ENCODE assay signal across 24 cellular contexts in genomic region chr9:117945286-117945685, GRCh38.
"Had no signal": no experiment of that assay in that cellular context is flagged by ENCODE, and none has a peak within 500 bp of the region (broad histone marks: within the 10 kb centered on the region; RNA-seq: fewer than 3 reads in every experiment).

No MANE protein-coding gene starts in this region.

- ATAC-seq: activated CD4-positive, CD25-positive, alpha-beta regulatory T cell treated with anti-CD3 and anti-CD28 coated beads, Interleukin-2, amount 50 U/mL, for 24 hours; activated naive CD8-positive, alpha-beta T cell treated with anti-CD3 and anti-CD28 coated beads, Interleukin-2, amount 50 U/mL, for 24 hours; natural killer cell treated with Interleukin-12 subunit alpha and Interleukin-12 subunit beta and Interleukin-15 and Interleukin-18, amount 100 ng/mL, for 72 hours; right cardiac atrium; stimulated activated naive CD8-positive, alpha-beta T cell treated with anti-CD3 and anti-CD28 coated beads, Interleukin-15, amount 100 ng/mL, for 72 hours had no signal

- H3K36me3 Mint-ChIP-seq: natural killer cell treated with Interleukin-12 subunit alpha and Interleukin-12 subunit beta and Interleukin-15 and Interleukin-18, amount 100 ng/mL, for 72 hours had no signal

- H3K9me3 ChIP-seq: left ventricle myocardium inferior, tibial nerve had no signal

- H3K9me3 Mint-ChIP-seq: activated CD4-positive, alpha-beta memory T cell treated with anti-CD3 and anti-CD28 coated beads, Interleukin-2, amount 10 ng/mL, durations not matched to agents 7 days and 5 days; activated CD4-positive, alpha-beta T cell treated with anti-CD3 and anti-CD28 coated beads, Interleukin-2, amount 10 ng/mL, durations not matched to agents 24 days and 14 days; activated naive CD8-positive, alpha-beta T cell treated with anti-CD3 and anti-CD28 coated beads, Interleukin-2, amount 50 U/mL, for 24 hours; dendritic cell treated with granulocyte-macrophage colony-stimulating factor and Interleukin-4, amounts not matched to agents 40 ng/mL and 50 ng/mL, for 4 days had no signal

- H3K27me3 ChIP-seq: hepatocyte, tibial nerve had no signal

- H3K36me3 ChIP-seq: left ventricle myocardium inferior, tibial nerve had no signal

- H3K27me3 Mint-ChIP-seq: activated CD4-positive, alpha-beta memory T cell treated with anti-CD3 and anti-CD28 coated beads, Interleukin-2, amount 10 ng/mL, durations not matched to agents 7 days and 5 days; activated CD4-positive, alpha-beta T cell treated with anti-CD3 and anti-CD28 coated beads, Interleukin-2, amount 10 ng/mL, durations not matched to agents 24 days and 14 days; activated naive CD8-positive, alpha-beta T cell treated with anti-CD3 and anti-CD28 coated beads, Interleukin-2, amount 50 U/mL, for 24 hours; dendritic cell treated with granulocyte-macrophage colony-stimulating factor and Interleukin-4, amounts not matched to agents 40 ng/mL and 50 ng/mL, for 4 days; natural killer cell treated with Interleukin-12 subunit alpha and Interleukin-12 subunit beta and Interleukin-15 and Interleukin-18, amount 100 ng/mL, for 72 hours; stimulated activated naive CD8-positive, alpha-beta T cell treated with anti-CD3 and anti-CD28 coated beads, Interleukin-15, amount 100 ng/mL, for 72 hours had no signal

- H3K4me3 Mint-ChIP-seq: activated CD4-positive, alpha-beta memory T cell treated with anti-CD3 and anti-CD28 coated beads, Interleukin-2, amount 10 ng/mL, durations not matched to agents 7 days and 5 days; activated CD4-positive, alpha-beta T cell treated with anti-CD3 and anti-CD28 coated beads, Interleukin-2, amount 10 ng/mL, durations not matched to agents 24 days and 14 days; activated naive CD8-positive, alpha-beta T cell treated with anti-CD3 and anti-CD28 coated beads, Interleukin-2, amount 50 U/mL, for 24 hours; dendritic cell treated with granulocyte-macrophage colony-stimulating factor and Interleukin-4, amounts not matched to agents 40 ng/mL and 50 ng/mL, for 4 days; natural killer cell treated with Interleukin-12 subunit alpha and Interleukin-12 subunit beta and Interleukin-15 and Interleukin-18, amount 100 ng/mL, for 72 hours; stimulated activated naive CD8-positive, alpha-beta T cell treated with anti-CD3 and anti-CD28 coated beads, Interleukin-15, amount 100 ng/mL, for 72 hours had no signal

- H3K4me3 ChIP-seq: hepatocyte, left ventricle myocardium inferior, tibial nerve had no signal

- H3K27ac Mint-ChIP-seq: activated CD4-positive, alpha-beta memory T cell treated with anti-CD3 and anti-CD28 coated beads, Interleukin-2, amount 10 ng/mL, durations not matched to agents 7 days and 5 days; activated CD4-positive, alpha-beta T cell treated with anti-CD3 and anti-CD28 coated beads, Interleukin-2, amount 10 ng/mL, durations not matched to agents 24 days and 14 days; activated naive CD8-positive, alpha-beta T cell treated with anti-CD3 and anti-CD28 coated beads, Interleukin-2, amount 50 U/mL, for 24 hours; dendritic cell treated with granulocyte-macrophage colony-stimulating factor and Interleukin-4, amounts not matched to agents 40 ng/mL and 50 ng/mL, for 4 days; natural killer cell treated with Interleukin-12 subunit alpha and Interleukin-12 subunit beta and Interleukin-15 and Interleukin-18, amount 100 ng/mL, for 72 hours; stimulated activated naive CD8-positive, alpha-beta T cell treated with anti-CD3 and anti-CD28 coated beads, Interleukin-15, amount 100 ng/mL, for 72 hours had no signal

- H3K27ac ChIP-seq: hepatocyte, left ventricle myocardium inferior, parathyroid adenoma, tibial nerve had no signal

- H3K4me1 Mint-ChIP-seq: activated CD4-positive, alpha-beta memory T cell treated with anti-CD3 and anti-CD28 coated beads, Interleukin-2, amount 10 ng/mL, durations not matched to agents 7 days and 5 days; activated CD4-positive, alpha-beta T cell treated with anti-CD3 and anti-CD28 coated beads, Interleukin-2, amount 10 ng/mL, durations not matched to agents 24 days and 14 days; activated naive CD8-positive, alpha-beta T cell treated with anti-CD3 and anti-CD28 coated beads, Interleukin-2, amount 50 U/mL, for 24 hours; stimulated activated naive CD8-positive, alpha-beta T cell treated with anti-CD3 and anti-CD28 coated beads, Interleukin-15, amount 100 ng/mL, for 72 hours had no signal

- FAIRE-seq: endometrium, frontal cortex, urothelium cell line had no signal

- H3K4me1 ChIP-seq: left ventricle myocardium inferior, parathyroid adenoma, tibial nerve had no signal

- DNase-seq: activated CD4-positive, alpha-beta memory T cell treated with anti-CD3 and anti-CD28 coated beads, Interleukin-2, amount 10 ng/mL, durations not matched to agents 7 days and 5 days; activated CD4-positive, alpha-beta T cell treated with anti-CD3 and anti-CD28 coated beads, Interleukin-2, amount 10 ng/mL, durations not matched to agents 24 days and 14 days; activated gamma-delta T cell; activated naive CD4-positive, alpha-beta T cell treated with anti-CD3 and anti-CD28 coated beads, Interleukin-2, amount 50 U/mL, for 16 hours; activated naive CD8-positive, alpha-beta T cell treated with anti-CD3 and anti-CD28 coated beads, Interleukin-2, amount 50 U/mL, for 24 hours; activated T-cell treated with anti-CD3 and anti-CD28 coated beads for 4 hours; caudate nucleus; effector CD4-positive, alpha-beta T cell; glutamatergic neuron; kidney glomerular epithelial cell; left ventricle myocardium inferior; midbrain; right cardiac atrium; stimulated activated CD4-positive, alpha-beta T cell treated with anti-CD3 and anti-CD28 coated beads, Interleukin-4, amount 100 ng/mL, for 4 hours; stimulated activated naive CD8-positive, alpha-beta T cell treated with anti-CD3 and anti-CD28 coated beads, Interleukin-15, amount 100 ng/mL, for 72 hours had no signal
